Comparison of ENCODE assay signal across 21 cellular contexts in the genomic region with DNA sequence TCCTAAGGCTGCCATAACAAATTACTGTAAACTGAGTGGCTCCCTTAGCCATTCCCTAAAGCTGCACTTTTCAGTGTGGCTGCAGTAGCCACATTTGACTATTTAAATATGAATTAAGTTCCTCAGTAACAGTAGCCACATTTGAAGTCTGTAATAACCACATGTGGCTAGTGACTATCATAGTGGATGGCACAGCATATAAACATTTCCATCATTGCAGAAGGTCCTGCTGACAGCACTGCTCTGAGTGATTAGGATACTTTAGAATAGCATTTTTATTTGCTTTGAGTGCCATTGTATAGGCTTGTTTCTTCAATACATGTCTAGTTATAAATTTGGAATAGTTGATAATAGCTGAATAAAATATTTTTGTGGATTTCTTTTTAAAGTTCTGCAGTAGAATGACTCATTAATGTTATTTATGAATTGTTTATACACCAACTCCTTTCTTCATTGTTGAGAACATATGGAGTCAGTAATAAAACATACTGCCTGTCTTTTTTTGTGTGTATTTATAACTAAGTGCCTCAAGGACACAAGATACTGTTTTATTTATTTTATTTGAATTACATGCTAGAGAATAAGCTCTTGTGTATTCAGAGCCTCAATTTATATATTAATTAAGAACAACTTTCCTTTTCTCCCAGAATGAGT.
DNase-seq lines count a peak whose midpoint lies in the region; ATAC-seq, FAIRE-seq and TF ChIP-seq lines count a peak whose summit lies in the region.
"Had no signal": no experiment of that assay in that cellular context is flagged by ENCODE, and none has a peak within 500 bp of the region (broad histone marks: within the 10 kb centered on the region; RNA-seq: fewer than 3 reads in every experiment).

No MANE protein-coding gene starts in this region.

- POLR2A ChIA-PET in HEK293 (lab: Yijun Ruan, JAX) = interaction anchor here (0.7 to 1.3 kb wide), 2 partner anchors 842 kb away, joined by 7 read pairs; partner anchors contain the start of gene SOX4

- H3K9me3 ChIP-seq in HEK293 (ENCODE audit: control insufficient read depth, insufficient read depth, low read depth, low read length) = no peaks in the 10 kb centered on the region
- H3K9me3 ChIP-seq: breast epithelium, colonic mucosa, lower lobe of right lung, upper lobe of right lung had no signal

- peaks cover 12% of the 10 kb centered on the region for H3K4me1 ChIP-seq in HEK293 (ENCODE audit: control insufficient read depth, insufficient read depth, low read length)
- H3K4me1 ChIP-seq: breast epithelium, colonic mucosa, lower lobe of right lung, upper lobe of right lung had no signal

- no peaks in the 10 kb centered on the region for H3K27me3 Mint-ChIP-seq in activated T-helper 17 cell treated with anti-CD3 and anti-CD28 coated beads, Interleukin-2, amount 50 U/mL, for 72 hours
- H3K27me3 Mint-ChIP-seq: activated naive CD8-positive, alpha-beta T cell treated with anti-CD3 and anti-CD28 coated beads, Interleukin-2, amount 50 U/mL, for 24 hours; B cell had no signal

- no peak for TF ChIP-seq CTCF in HEK293 (tag by site-specific recombination; IDR thresholded peaks at IDR 0.05)

- no peak for ATAC-seq in activated T-helper 17 cell treated with anti-CD3 and anti-CD28 coated beads, Interleukin-2, amount 50 U/mL, for 72 hours (replicated peaks)
- no peak for ATAC-seq in Right ventricle myocardium superior (ENCODE audit: poor library complexity)
- ATAC-seq: activated naive CD8-positive, alpha-beta T cell treated with anti-CD3 and anti-CD28 coated beads, Interleukin-2, amount 50 U/mL, for 24 hours; foreskin keratinocyte; lower lobe of right lung; upper lobe of right lung had no signal

- no peak overlapping the region for H3K4me3 ChIP-seq in HEK293 (ENCODE audit: low read depth, low read length)
- H3K4me3 ChIP-seq: breast epithelium, colonic mucosa, lower lobe of right lung, upper lobe of right lung had no signal

- H3K36me3 Mint-ChIP-seq in activated T-helper 17 cell treated with anti-CD3 and anti-CD28 coated beads, Interleukin-2, amount 50 U/mL, for 72 hours (ENCODE audit: low read depth) = peaks cover 5% of the 10 kb centered on the region

- no peak overlapping the region for H3K27ac Mint-ChIP-seq in activated T-helper 17 cell treated with anti-CD3 and anti-CD28 coated beads, Interleukin-2, amount 50 U/mL, for 72 hours
- H3K27ac Mint-ChIP-seq: activated naive CD8-positive, alpha-beta T cell treated with anti-CD3 and anti-CD28 coated beads, Interleukin-2, amount 50 U/mL, for 24 hours; B cell had no signal

- no peak overlapping the region for H3K4me3 Mint-ChIP-seq in activated T-helper 17 cell treated with anti-CD3 and anti-CD28 coated beads, Interleukin-2, amount 50 U/mL, for 72 hours
- H3K4me3 Mint-ChIP-seq: activated naive CD8-positive, alpha-beta T cell treated with anti-CD3 and anti-CD28 coated beads, Interleukin-2, amount 50 U/mL, for 24 hours; B cell had no signal

- CTCF ChIA-PET in HEK293 (lab: Yijun Ruan, JAX) = no interaction called here

- H3K4me1 Mint-ChIP-seq in activated T-helper 17 cell treated with anti-CD3 and anti-CD28 coated beads, Interleukin-2, amount 50 U/mL, for 72 hours = peaks cover 12% of the 10 kb centered on the region

- peak; percentile 65 for FAIRE-seq in islet of Langerhans (lab: Jason Lieb, UNC)

- no peaks in the 10 kb centered on the region; a peak in 1 of 3 replicates for H3K36me3 ChIP-seq in HEK293 (ENCODE audit: control insufficient read depth in 2 of 2, insufficient read depth in 1 of 2, low read length in 2 of 2)
- H3K36me3 ChIP-seq: breast epithelium, colonic mucosa, lower lobe of right lung, upper lobe of right lung had no signal

- no peak overlapping the region for H3K27ac ChIP-seq in HEK293 (ENCODE audit: extremely low read depth, low read depth, low read length)
- H3K27ac ChIP-seq: breast epithelium, colonic mucosa, foreskin keratinocyte, lower lobe of right lung, upper lobe of right lung, VCaP had no signal

- intact Hi-C loops in Right ventricle myocardium superior (cut with DNase I) = no loop called here

- peaks cover 14% of the 10 kb centered on the region for H3K9me3 Mint-ChIP-seq in activated T-helper 17 cell treated with anti-CD3 and anti-CD28 coated beads, Interleukin-2, amount 50 U/mL, for 72 hours

- DNase-seq in DMS153 treated with DMSO at 0.1 percent for 48 hours (lab: John Stamatoyannopoulos, UW; ENCODE audit: unreplicated experiment) = peak; percentile 70
- peak; percentile 67 for DNase-seq in amniotic epithelial cell (ENCODE audit: low read depth)
- no peak for DNase-seq in effector CD8-positive, alpha-beta T cell (lab: John Stamatoyannopoulos, UW)
- DNase-seq in Right ventricle myocardium superior = no peak
- DNase-seq: activated CD4-positive, alpha-beta T cell treated with anti-CD3 and anti-CD28 coated beads, Interleukin-2, amount 50 U/mL, for 1 hour; activated effector memory CD4-positive, alpha-beta T cell treated with Interleukin-2 at 50 U/mL for 16 hours; activated naive CD8-positive, alpha-beta T cell treated with anti-CD3 and anti-CD28 coated beads, Interleukin-2, amount 50 U/mL, for 24 hours; colonic mucosa; COR-L47; foreskin keratinocyte; hippocampal formation; islet precursor cell; lower lobe of right lung; NCI-H2029; upper lobe of right lung had no signal

TF ChIP-seq in HEK293, 187 proteins besides CTCF, POLR2A, EP300 and RAD21:
- TF ChIP-seq ZBTB26 (tag by site-specific recombination; optimal IDR thresholded peaks at IDR 0.05) = no peak
- peak; percentile 66; the same call in 1 of the 2 replicates for TF ChIP-seq OSR2 (tag by site-specific recombination; IDR thresholded peaks at IDR 0.05)
- TF ChIP-seq WT1 (tag by site-specific recombination; IDR thresholded peaks at IDR 0.05) = 0 out of 2 replicates have a peak, but pooled peaks have one; percentile 23
- peak; percentile 19; the same call in 1 of the 2 replicates for TF ChIP-seq PRDM6 (tag by site-specific recombination; IDR thresholded peaks at IDR 0.05)
- TF ChIP-seq FEZF1 (tag by site-specific recombination; IDR thresholded peaks at IDR 0.05) = peak; percentile 78

Comparison
In these comparisons a context has a peak if more than half of its experiments do, and no peak if none do; other contexts are left out.
1. DNase-seq: peak in DMS153 treated with DMSO at 0.1 percent for 48 hours (single experiment) and amniotic epithelial cell (single experiment); none in effector CD8-positive, alpha-beta T cell (single experiment) and Right ventricle myocardium superior (single experiment).